In the genomic region with DNA sequence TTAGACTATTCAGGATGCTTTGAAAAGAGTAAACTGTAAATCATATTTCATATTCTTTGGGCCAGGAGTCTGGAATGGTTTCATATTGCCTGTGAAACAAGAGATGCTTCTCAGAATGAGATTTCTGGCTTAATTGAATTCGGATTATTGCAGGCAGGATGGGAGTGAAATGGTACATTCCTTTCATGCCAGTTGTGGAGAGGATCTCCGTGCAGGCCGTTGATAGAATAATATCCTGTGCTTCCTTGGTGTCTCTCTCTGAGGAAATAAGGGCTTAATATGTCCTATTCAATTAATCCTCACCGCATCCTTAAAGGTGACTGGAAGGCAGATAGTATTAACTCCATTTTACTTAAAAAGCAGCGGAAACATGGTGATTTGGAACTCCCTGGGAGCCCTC, we compare ENCODE assay signal across 16 cellular contexts. TPM values are rescaled to one million over a fixed set of nuclear protein-coding genes. Genes with fewer than 3 reads are reported as not detected.
DNase-seq lines count a peak whose midpoint lies in the region; ATAC-seq, FAIRE-seq and TF ChIP-seq lines count a peak whose summit lies in the region.
"Had no signal": no experiment of that assay in that cellular context is flagged by ENCODE, and none has a peak within 500 bp of the region (broad histone marks: within the 10 kb centered on the region; RNA-seq: fewer than 3 reads in every experiment).

No MANE protein-coding gene starts in this region.

- no peaks in the 10 kb centered on the region for H3K27me3 ChIP-seq in sigmoid colon
- H3K27me3 ChIP-seq: esophagus squamous epithelium had no signal

- DNase-seq in EH (ENCODE audit: low read depth) (peak; percentile 82), fibroblast of pulmonary artery (ENCODE audit: low read depth) (peak; percentile 30), sigmoid colon (no peak), H54 (ENCODE audit: insufficient read length, low spot score) (no peak), DMS 273 (lab: John Stamatoyannopoulos, UW; ENCODE audit: unreplicated experiment) (no peak), DMS79 treated with DMSO at 0.1 percent for 48 hours (lab: John Stamatoyannopoulos, UW) (no peak)
- no peak for DNase-seq in stimulated activated naive CD4-positive, alpha-beta T cell treated with Interleukin-2 at 50 U/mL for 16 hours (lab: John Stamatoyannopoulos, UW)
- DNase-seq: activated CD4-positive, alpha-beta T cell treated with anti-CD3 and anti-CD28 coated beads, Interleukin-2, amount 10 ng/mL, durations not matched to agents 7 days and 5 days; activated naive CD8-positive, alpha-beta T cell treated with anti-CD3 and anti-CD28 coated beads, Interleukin-2, amount 50 U/mL, for 24 hours; activated T-cell treated with anti-CD3 and anti-CD28 coated beads, Interleukin-2, amount 50 U/mL, for 48 hours; esophagus squamous epithelium; MV-4-11; NCI-H2171 treated with DMSO at 0.1 percent for 48 hours had no signal

- peaks cover 0 to 69% (median 55%) of the 10 kb centered on the region in 4 donors for H3K4me1 ChIP-seq in sigmoid colon

- no peaks in the 10 kb centered on the region for H3K36me3 ChIP-seq in sigmoid colon
- H3K36me3 ChIP-seq: esophagus squamous epithelium had no signal

- peak overlapping the region in 3 of 4 donors; percentile 48 to 78 (median 57) for H3K27ac ChIP-seq in sigmoid colon
- H3K27ac ChIP-seq: esophagus squamous epithelium, skin epidermis had no signal

- TF ChIP-seq CTCF in fibroblast of pulmonary artery (IDR thresholded peaks at IDR 0.05; ENCODE audit: low read length, missing control alignments) (no peak), sigmoid colon (IDR thresholded peaks at IDR 0.05) (no peak)

- peak; percentile 87 for ATAC-seq in SK-N-SH treated with all-trans-retinoic acid at 6 μM for 48 hours
- ATAC-seq: activated naive CD8-positive, alpha-beta T cell treated with anti-CD3 and anti-CD28 coated beads, Interleukin-2, amount 50 U/mL, for 24 hours had no signal

- 83 to 87% methylated on average over 5 of the region's 5 CpGs for WGBS in sigmoid colon, 2 donors

- TF ChIP-seq POLR2A in sigmoid colon (IDR thresholded peaks at IDR 0.05) (no peak), H54 (IDR thresholded peaks at IDR 0.05; ENCODE audit: low read depth, low read length) (no peak)

- intact Hi-C loops in sigmoid colon (cut with DNase I): no loop called here

- no peaks in the 10 kb centered on the region for H3K9me3 ChIP-seq in sigmoid colon
- H3K9me3 ChIP-seq: esophagus squamous epithelium had no signal

- FAIRE-seq in H54 (lab: Jason Lieb, UNC): no peak

- H3K4me3 ChIP-seq in fibroblast of pulmonary artery (replicated peaks; ENCODE audit: low read depth, low read length) (no peak overlapping the region), sigmoid colon (no peak overlapping the region)
- H3K4me3 ChIP-seq: esophagus squamous epithelium, lung, skin epidermis had no signal

- no peak for TF ChIP-seq EP300 in sigmoid colon (IDR thresholded peaks at IDR 0.05)

TF ChIP-seq in SK-N-SH treated with all-trans-retinoic acid at 6 μM for 48 hours, 23 proteins besides CTCF, POLR2A, EP300 and RAD21 (continues in another document):
- TF ChIP-seq ISL1 (CRISPR knock-in tag; IDR thresholded peaks at IDR 0.05) (peak; percentile 66), ZC3H10 (CRISPR knock-in tag; IDR thresholded peaks at IDR 0.05) (no peak), CREB5 (CRISPR knock-in tag; IDR thresholded peaks at IDR 0.05; ENCODE audit: low read depth) (no peak), SNAI2 (CRISPR knock-in tag; IDR thresholded peaks at IDR 0.05) (peak; percentile 56; the same call in 1 of the 2 replicates), ZNF565 (CRISPR knock-in tag; conservative IDR thresholded peaks at IDR 0.05; ENCODE audit: low read depth) (no peak), BACH2 (CRISPR knock-in tag; IDR thresholded peaks at IDR 0.05; ENCODE audit: borderline replicate concordance) (no peak), ESRRG (CRISPR knock-in tag; IDR thresholded peaks at IDR 0.05) (no peak), GLIS3 (CRISPR knock-in tag; IDR thresholded peaks at IDR 0.05) (no peak), CSDC2 (CRISPR knock-in tag; IDR thresholded peaks at IDR 0.05) (0 out of 2 replicates have a peak, but pooled peaks have one; percentile 41), ARNTL (CRISPR knock-in tag; IDR thresholded peaks at IDR 0.05; ENCODE audit: borderline replicate concordance, low read depth) (no peak), RARB (CRISPR knock-in tag; IDR thresholded peaks at IDR 0.05) (no peak), PPARA (CRISPR knock-in tag; IDR thresholded peaks at IDR 0.05; ENCODE audit: borderline replicate concordance) (no peak), ZFP3 (CRISPR knock-in tag; IDR thresholded peaks at IDR 0.05) (peak; percentile 5; the same call in 1 of the 2 replicates), ZFP30 (CRISPR knock-in tag; IDR thresholded peaks at IDR 0.05) (no peak), ZNF70 (CRISPR knock-in tag; IDR thresholded peaks at IDR 0.05) (no peak), ZNF8 (CRISPR knock-in tag; IDR thresholded peaks at IDR 0.05) (no peak), TOX (CRISPR knock-in tag; IDR thresholded peaks at IDR 0.05; ENCODE audit: borderline replicate concordance) (no peak), TCF4 (CRISPR knock-in tag; IDR thresholded peaks at IDR 0.05; ENCODE audit: borderline replicate concordance) (no peak)
- TF ChIP-seq, protein P1, sequence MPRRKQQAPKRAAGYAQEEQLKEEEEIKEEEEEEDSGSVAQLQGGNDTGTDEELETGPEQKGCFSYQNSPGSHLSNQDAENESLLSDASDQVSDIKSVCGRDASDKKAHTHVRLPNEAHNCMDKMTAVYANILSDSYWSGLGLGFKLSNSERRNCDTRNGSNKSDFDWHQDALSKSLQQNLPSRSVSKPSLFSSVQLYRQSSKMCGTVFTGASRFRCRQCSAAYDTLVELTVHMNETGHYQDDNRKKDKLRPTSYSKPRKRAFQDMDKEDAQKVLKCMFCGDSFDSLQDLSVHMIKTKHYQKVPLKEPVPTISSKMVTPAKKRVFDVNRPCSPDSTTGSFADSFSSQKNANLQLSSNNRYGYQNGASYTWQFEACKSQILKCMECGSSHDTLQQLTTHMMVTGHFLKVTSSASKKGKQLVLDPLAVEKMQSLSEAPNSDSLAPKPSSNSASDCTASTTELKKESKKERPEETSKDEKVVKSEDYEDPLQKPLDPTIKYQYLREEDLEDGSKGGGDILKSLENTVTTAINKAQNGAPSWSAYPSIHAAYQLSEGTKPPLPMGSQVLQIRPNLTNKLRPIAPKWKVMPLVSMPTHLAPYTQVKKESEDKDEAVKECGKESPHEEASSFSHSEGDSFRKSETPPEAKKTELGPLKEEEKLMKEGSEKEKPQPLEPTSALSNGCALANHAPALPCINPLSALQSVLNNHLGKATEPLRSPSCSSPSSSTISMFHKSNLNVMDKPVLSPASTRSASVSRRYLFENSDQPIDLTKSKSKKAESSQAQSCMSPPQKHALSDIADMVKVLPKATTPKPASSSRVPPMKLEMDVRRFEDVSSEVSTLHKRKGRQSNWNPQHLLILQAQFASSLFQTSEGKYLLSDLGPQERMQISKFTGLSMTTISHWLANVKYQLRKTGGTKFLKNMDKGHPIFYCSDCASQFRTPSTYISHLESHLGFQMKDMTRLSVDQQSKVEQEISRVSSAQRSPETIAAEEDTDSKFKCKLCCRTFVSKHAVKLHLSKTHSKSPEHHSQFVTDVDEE (CRISPR knock-in tag; IDR thresholded peaks at IDR 0.05): 0 out of 2 replicates have a peak, but pooled peaks have one; percentile 11
- TF ChIP-seq, protein P2, sequence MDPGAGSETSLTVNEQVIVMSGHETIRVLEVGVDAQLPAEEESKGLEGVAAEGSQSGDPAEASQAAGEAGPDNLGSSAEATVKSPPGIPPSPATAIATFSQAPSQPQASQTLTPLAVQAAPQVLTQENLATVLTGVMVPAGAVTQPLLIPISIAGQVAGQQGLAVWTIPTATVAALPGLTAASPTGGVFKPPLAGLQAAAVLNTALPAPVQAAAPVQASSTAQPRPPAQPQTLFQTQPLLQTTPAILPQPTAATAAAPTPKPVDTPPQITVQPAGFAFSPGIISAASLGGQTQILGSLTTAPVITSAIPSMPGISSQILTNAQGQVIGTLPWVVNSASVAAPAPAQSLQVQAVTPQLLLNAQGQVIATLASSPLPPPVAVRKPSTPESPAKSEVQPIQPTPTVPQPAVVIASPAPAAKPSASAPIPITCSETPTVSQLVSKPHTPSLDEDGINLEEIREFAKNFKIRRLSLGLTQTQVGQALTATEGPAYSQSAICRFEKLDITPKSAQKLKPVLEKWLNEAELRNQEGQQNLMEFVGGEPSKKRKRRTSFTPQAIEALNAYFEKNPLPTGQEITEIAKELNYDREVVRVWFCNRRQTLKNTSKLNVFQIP (CRISPR knock-in tag; IDR thresholded peaks at IDR 0.05; ENCODE audit: borderline replicate concordance, low read depth): peak; percentile 38; the same call in 1 of the 2 replicates
- TF ChIP-seq, protein P3, sequence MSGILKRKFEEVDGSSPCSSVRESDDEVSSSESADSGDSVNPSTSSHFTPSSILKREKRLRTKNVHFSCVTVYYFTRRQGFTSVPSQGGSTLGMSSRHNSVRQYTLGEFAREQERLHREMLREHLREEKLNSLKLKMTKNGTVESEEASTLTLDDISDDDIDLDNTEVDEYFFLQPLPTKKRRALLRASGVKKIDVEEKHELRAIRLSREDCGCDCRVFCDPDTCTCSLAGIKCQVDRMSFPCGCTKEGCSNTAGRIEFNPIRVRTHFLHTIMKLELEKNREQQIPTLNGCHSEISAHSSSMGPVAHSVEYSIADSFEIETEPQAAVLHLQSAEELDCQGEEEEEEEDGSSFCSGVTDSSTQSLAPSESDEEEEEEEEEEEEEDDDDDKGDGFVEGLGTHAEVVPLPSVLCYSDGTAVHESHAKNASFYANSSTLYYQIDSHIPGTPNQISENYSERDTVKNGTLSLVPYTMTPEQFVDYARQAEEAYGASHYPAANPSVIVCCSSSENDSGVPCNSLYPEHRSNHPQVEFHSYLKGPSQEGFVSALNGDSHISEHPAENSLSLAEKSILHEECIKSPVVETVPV (CRISPR knock-in tag; IDR thresholded peaks at IDR 0.05): no peak

RNA-seq across cellular contexts. Expression of gene CUX1, which starts 56.6 kb away (rescaled TPM):
- 100 to 1,000 TPM in 2 of 4 donors, 10 to 100 TPM in 2; 47.4 to 127 (median 79.0) TPM for total RNA-seq in sigmoid colon
- polyA plus RNA-seq in sigmoid colon: 10 to 100 TPM; 46.7 to 49.9 (median 47.2) TPM

Comparison
In these comparisons a context has a peak if more than half of its experiments do, and no peak if none do; other contexts are left out.
1. DNase-seq: peak in EH (single experiment) and fibroblast of pulmonary artery (single experiment); none in sigmoid colon (single experiment), H54 (single experiment), DMS 273 (single experiment), DMS79 treated with DMSO at 0.1 percent for 48 hours (single experiment) and stimulated activated naive CD4-positive, alpha-beta T cell treated with Interleukin-2 at 50 U/mL for 16 hours (single experiment).